Comparison of ENCODE assay signal across 22 cellular contexts in the genomic region with DNA sequence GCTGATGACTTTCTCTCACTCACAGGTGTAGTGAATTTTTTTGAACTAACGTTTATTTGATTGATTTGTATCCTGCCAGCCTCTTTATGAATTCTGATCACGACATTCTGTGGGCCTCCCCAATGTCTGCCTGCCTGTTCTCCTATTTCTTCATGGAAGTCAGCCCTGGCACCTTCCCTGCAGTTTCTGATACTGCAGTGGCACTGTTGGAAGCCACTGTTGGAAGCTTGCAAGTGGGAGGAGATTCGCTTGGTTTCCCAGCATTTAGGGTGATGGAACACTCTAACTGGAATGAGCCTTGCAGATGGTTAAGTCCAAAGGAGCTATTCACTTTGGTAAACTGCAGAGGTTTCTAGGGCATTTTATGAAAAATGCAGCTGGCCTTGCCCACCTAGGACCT. TPM values are rescaled to one million over a fixed set of nuclear protein-coding genes. Genes with fewer than 3 reads are reported as not detected.
DNase-seq lines count a peak whose midpoint lies in the region; FAIRE-seq and TF ChIP-seq lines count a peak whose summit lies in the region.
"Had no signal": no experiment of that assay in that cellular context is flagged by ENCODE, and none has a peak within 500 bp of the region (broad histone marks: within the 10 kb centered on the region; RNA-seq: fewer than 3 reads in every experiment).

No MANE protein-coding gene starts in this region.

- H4K91ac ChIP-seq in H9 (ENCODE audit: insufficient read length, low read depth, low read length) (no peak overlapping the region), trophoblast cell (ENCODE audit: low read depth, low read length) (peak overlapping the region; percentile 74)

- H3K36me3 ChIP-seq in astrocyte (ENCODE audit: insufficient read depth, low read length): no peaks in the 10 kb centered on the region
- H3K36me3 ChIP-seq in trophoblast cell (ENCODE audit: control insufficient read depth in 1 of 2, insufficient read depth in 2 of 2, low read length in 2 of 2): peaks cover 11 to 12% of the 10 kb centered on the region in 2 experiments
- no peaks in the 10 kb centered on the region for H3K36me3 ChIP-seq in transverse colon
- H3K36me3 ChIP-seq: Peyer's patch had no signal

- no peak overlapping the region for H3K23ac ChIP-seq in H9 (ENCODE audit: insufficient read length, low read depth, low read length)
- no peak overlapping the region for H3K23ac ChIP-seq in trophoblast cell (ENCODE audit: low read length)

- no peak overlapping the region for H3K9ac ChIP-seq in H9 (ENCODE audit: extremely low read depth, insufficient read length, low read length)
- no peak overlapping the region for H3K9ac ChIP-seq in astrocyte (ENCODE audit: low read length)
- H3K9ac ChIP-seq in trophoblast cell (ENCODE audit: low read length): no peak overlapping the region

- no peak overlapping the region for H3K4me3 ChIP-seq in astrocyte (ENCODE audit: insufficient read depth, low read depth, low read length)
- H3K4me3 ChIP-seq in trophoblast cell (ENCODE audit: low read depth, low read length): no peak overlapping the region
- no peak overlapping the region for H3K4me3 ChIP-seq in transverse colon
- H3K4me3 ChIP-seq: A549, Peyer's patch had no signal

- no peak overlapping the region for H2BK120ac ChIP-seq in H9 (ENCODE audit: low read depth, low read length, poor library complexity, severe bottlenecking)
- H2BK120ac ChIP-seq in trophoblast cell (ENCODE audit: insufficient read depth, low read length, poor library complexity): no peak overlapping the region

- no peak overlapping the region for H2BK12ac ChIP-seq in H9 (ENCODE audit: insufficient read length, low read depth, low read length)
- peak overlapping the region; percentile 70 for H2BK12ac ChIP-seq in trophoblast cell (ENCODE audit: low read length)

- peaks cover 15 to 30% (median 27%) of the 10 kb centered on the region in 3 experiments for H3K36me3 Mint-ChIP-seq in H9 (ENCODE audit: insufficient read depth in 1 of 3, low read depth in 3 of 3)
- peaks cover 13% of the 10 kb centered on the region for H3K36me3 Mint-ChIP-seq in astrocyte (ENCODE audit: low read depth, unreplicated experiment)
- H3K36me3 Mint-ChIP-seq in mesothelial cell of epicardium: peaks cover 8% of the 10 kb centered on the region

- H3K4me1 Mint-ChIP-seq in H9 (peaks cover 53 to 56% of the 10 kb centered on the region in 2 experiments), astrocyte (ENCODE audit: low read depth, unreplicated experiment) (peaks cover 4% of the 10 kb centered on the region), mesothelial cell of epicardium (peaks cover 54% of the 10 kb centered on the region)

- TF ChIP-seq CTCF in H9 (conservative IDR thresholded peaks at IDR 0.05) (no peak), astrocyte (IDR thresholded peaks at IDR 0.05; ENCODE audit: insufficient read depth, low read depth, low read length) (no peak), mesothelial cell of epicardium (IDR thresholded peaks at IDR 0.05; ENCODE audit: unreplicated experiment) (no peak), transverse colon (IDR thresholded peaks at IDR 0.05) (no peak), GM10248 (IDR thresholded peaks at IDR 0.05; ENCODE audit: control extremely low read depth, extremely low read depth, low read depth, missing control alignments) (no peak)

- H3K27ac ChIP-seq in H9 (ENCODE audit: insufficient read length, low read depth, low read length) (no peak overlapping the region), astrocyte (ENCODE audit: low read depth, low read length) (no peak overlapping the region), trophoblast cell (ENCODE audit: low read depth, low read length) (peak overlapping the region; percentile 77), transverse colon (peak overlapping the region in 1 of 4 donors; percentile 60)
- H3K27ac ChIP-seq: A549, Peyer's patch had no signal

- H3T11ph ChIP-seq in H9 (ENCODE audit: low read length): no peak overlapping the region

- H3K27me3 Mint-ChIP-seq in H9 (ENCODE audit: low read depth) (peaks cover 6% of the 10 kb centered on the region), astrocyte (ENCODE audit: low read depth, unreplicated experiment) (peaks cover 14% of the 10 kb centered on the region), mesothelial cell of epicardium (ENCODE audit: low read depth) (peaks cover 12% of the 10 kb centered on the region)

- peaks cover 3% of the 10 kb centered on the region for H3K23me2 ChIP-seq in H9 (ENCODE audit: insufficient read length, low read depth, low read length, poor library complexity, severe bottlenecking)

- WGBS in H9 (ENCODE audit: extremely low coverage, insufficient read length, low lambda C conversion rate): no CpG with 5 or more reads among the region's 3 CpGs
- no CpG with 5 or more reads among the region's 3 CpGs for WGBS in trophoblast cell (ENCODE audit: extremely low coverage, insufficient coverage, insufficient read length)
- 74 to 89% methylated on average over 2 to 3 of the region's 3 CpGs for WGBS in transverse colon (ENCODE audit: low coverage in 1 of 2), 2 donors

- H3K18ac ChIP-seq in H9 (ENCODE audit: insufficient read length, low read depth, low read length): no peak overlapping the region
- H3K18ac ChIP-seq in trophoblast cell (ENCODE audit: low read length): no peak overlapping the region

- no peak overlapping the region for H2AFZ ChIP-seq in H9 (ENCODE audit: low read length)
- no peak overlapping the region for H2AFZ ChIP-seq in astrocyte (ENCODE audit: low read depth, low read length)
- H2AFZ ChIP-seq in trophoblast cell (ENCODE audit: insufficient read depth, low read length, poor library complexity): no peak overlapping the region

- TF ChIP-seq POLR2A in transverse colon (IDR thresholded peaks at IDR 0.05): no peak

- H3K9me3 Mint-ChIP-seq in H9 (no peaks in the 10 kb centered on the region; a peak in 2 of 5 replicates), astrocyte (ENCODE audit: unreplicated experiment) (no peaks in the 10 kb centered on the region), mesothelial cell of epicardium (no peaks in the 10 kb centered on the region)

- H4K12ac ChIP-seq in trophoblast cell (ENCODE audit: low read depth, low read length): no peak overlapping the region

- H3K27ac Mint-ChIP-seq in H9 (peak overlapping the region in 1 of 3 experiments; percentile 44; a peak in 1 of 7 replicates), astrocyte (ENCODE audit: unreplicated experiment) (peak overlapping the region; percentile 26), mesothelial cell of epicardium (peak overlapping the region; percentile 92)

- in situ Hi-C loops in transverse colon (cut with MboI; ENCODE audit: low pct_ligation_motif_present in 1 of 4, low pct_unique_long_range_greater_than_20kb in 1 of 4, low sequenced_read_pairs in 3 of 4): no loop called here

- H3K4me3 Mint-ChIP-seq in H9 (peak overlapping the region; percentile 95 to 97; a peak in 4 of 5 replicates), astrocyte (ENCODE audit: unreplicated experiment) (no peak overlapping the region), mesothelial cell of epicardium (peak overlapping the region; percentile 91)

- no peak overlapping the region for H2BK20ac ChIP-seq in H9 (ENCODE audit: low read depth, low read length, poor library complexity, severe bottlenecking)

- no peaks in the 10 kb centered on the region for H4K20me1 ChIP-seq in H9 (ENCODE audit: control insufficient read depth, insufficient read depth, insufficient read length)
- peaks cover 30% of the 10 kb centered on the region for H4K20me1 ChIP-seq in astrocyte (ENCODE audit: insufficient read depth, low read length)

- peaks cover 8% of the 10 kb centered on the region; the same call in 1 of the 2 replicates for H3K79me2 ChIP-seq in H9 (ENCODE audit: insufficient read depth, low read length)
- H3K79me2 ChIP-seq in astrocyte (ENCODE audit: insufficient read depth, low read length): peaks cover 38% of the 10 kb centered on the region
- no peaks in the 10 kb centered on the region for H3K79me2 ChIP-seq in trophoblast cell (ENCODE audit: control insufficient read depth, insufficient read depth, low read length, poor library complexity)

- H3K9me3 ChIP-seq in H9 (ENCODE audit: control insufficient read depth, low read depth, low read length) (no peaks in the 10 kb centered on the region), astrocyte (ENCODE audit: insufficient read depth, low read depth, low read length) (peaks cover 14% of the 10 kb centered on the region), trophoblast cell (ENCODE audit: insufficient read depth, low read depth, low read length) (no peaks in the 10 kb centered on the region), transverse colon (no peaks in the 10 kb centered on the region)
- H3K9me3 ChIP-seq: A549, BE2C, Peyer's patch had no signal

- no peak overlapping the region for H3K14ac ChIP-seq in H9 (ENCODE audit: insufficient read depth, low read length)
- H3K14ac ChIP-seq in trophoblast cell (ENCODE audit: low read length): no peak overlapping the region

- no peak overlapping the region for H2AK5ac ChIP-seq in H9 (ENCODE audit: insufficient read length, low read length)
- no peak overlapping the region for H2AK5ac ChIP-seq in trophoblast cell (ENCODE audit: low read length)

- H3K4ac ChIP-seq in H9 (ENCODE audit: low read depth, low read length) (no peak overlapping the region), trophoblast cell (ENCODE audit: low read depth, low read length) (no peak overlapping the region)

- intact Hi-C loops in transverse colon (cut with DNase I; ENCODE audit: low total_unique reads): no loop called here

- TF ChIP-seq EP300 in transverse colon (IDR thresholded peaks at IDR 0.05; ENCODE audit: low read depth): no peak

- H4K8ac ChIP-seq in H9 (replicated peaks; ENCODE audit: insufficient read length, low read depth, low read length): no peak overlapping the region
- no peak overlapping the region for H4K8ac ChIP-seq in trophoblast cell (ENCODE audit: low read depth, low read length)

- CTCF ChIA-PET in GM10248 (lab: Yijun Ruan, JAX): interaction anchor here (0.9 to 1.6 kb wide), 4 partner anchors 43 to 202 kb away, joined by 3 to 4 read pairs (median 4); no protein-coding TSS in a partner anchor

- no peak for DNase-seq in H9
- no peak for DNase-seq in astrocyte (ENCODE audit: low read depth)
- no peak for DNase-seq in mesothelial cell of epicardium (ENCODE audit: low spot score in 2 of 2, unreplicated experiment in 2 of 2)
- no peak for DNase-seq in trophoblast cell
- no peak for DNase-seq in NCI-H1417 treated with DMSO at 0.1 percent for 48 hours (lab: John Stamatoyannopoulos, UW)
- DNase-seq in NCI-H1048 (lab: John Stamatoyannopoulos, UW): no peak
- DNase-seq in transverse colon: no peak
- DNase-seq in GM10248 (ENCODE audit: extremely low spot score): no peak
- DNase-seq: EL, GF-D8, NCI-H1092 treated with DMSO at 0.1 percent for 48 hours, NCI-H1694, NCI-H2081, NCI-H2171, NCI-H345, NCI-H524, NCI-H774, Peyer's patch had no signal

- no peak overlapping the region for H2BK5ac ChIP-seq in H9 (ENCODE audit: insufficient read length, low read length)
- H2BK5ac ChIP-seq in trophoblast cell (ENCODE audit: low read depth, low read length, poor library complexity): peak overlapping the region; percentile 42

- H3K4me1 ChIP-seq in H9 (ENCODE audit: insufficient read depth, low read length) (peaks cover 21% of the 10 kb centered on the region), astrocyte (ENCODE audit: insufficient read depth, low read length) (peaks cover 18% of the 10 kb centered on the region), trophoblast cell (ENCODE audit: control insufficient read depth in 1 of 2, insufficient read depth in 2 of 2, low read length in 2 of 2) (peaks cover 29 to 43% of the 10 kb centered on the region in 2 experiments), transverse colon (peaks cover 0 to 16% (median 2%) of the 10 kb centered on the region in 4 donors)

- no peak overlapping the region for H3K56ac ChIP-seq in H9 (ENCODE audit: insufficient read length, low read depth, low read length)

- POLR2A ChIA-PET in GM10248 (lab: Yijun Ruan, JAX): no interaction called here

- FAIRE-seq in astrocyte (lab: Jason Lieb, UNC): no peak
- FAIRE-seq: A549, H54 had no signal

- H4K5ac ChIP-seq in H9 (ENCODE audit: insufficient read length, low read depth, low read length): no peak overlapping the region

- H2BK15ac ChIP-seq in H9 (ENCODE audit: low read depth, low read length): no peak overlapping the region

- H3K79me1 ChIP-seq in H9 (ENCODE audit: insufficient read depth, low read depth, low read length, poor library complexity, severe bottlenecking): no peaks in the 10 kb centered on the region
- peaks cover 23% of the 10 kb centered on the region for H3K79me1 ChIP-seq in trophoblast cell (ENCODE audit: low read length)

- H3K4me2 ChIP-seq in H9 (ENCODE audit: insufficient read depth, insufficient read length, low read length): no peak overlapping the region
- no peak overlapping the region for H3K4me2 ChIP-seq in astrocyte (ENCODE audit: low read length)
- H3K4me2 ChIP-seq in trophoblast cell (ENCODE audit: low read length): peak overlapping the region; percentile 10
- H3K4me2 ChIP-seq: A549 had no signal

- H3K27me3 ChIP-seq in H9 (ENCODE audit: insufficient read depth, low read length) (no peaks in the 10 kb centered on the region), astrocyte (ENCODE audit: insufficient read depth, low read length) (no peaks in the 10 kb centered on the region), trophoblast cell (ENCODE audit: insufficient read depth, low read length) (no peaks in the 10 kb centered on the region), transverse colon (peaks cover 38% of the 10 kb centered on the region)
- H3K27me3 ChIP-seq: BE2C, Peyer's patch had no signal

RNA-seq across cellular contexts. Expression of a gene that starts 1.3 kb away (rescaled TPM):
- total RNA-seq in H9 (2021) (176 and 184 TPM in 2 replicates), astrocyte (104 and 129 TPM in 2 replicates), mesothelial cell of epicardium (121 to 127 TPM (median 121 TPM) in 3 replicates), transverse colon (10 to 100 TPM in 3 of 4 donors, 1 to 10 TPM in 1; 5.6 to 17.6 (median 12.8) TPM)
- 84.4 and 93.9 TPM in 2 replicates for polyA plus RNA-seq in trophoblast cell (2013)
- total RNA-seq: OCI-LY7 had no signal

RNA-seq across cellular contexts. Expression of a gene that starts 42.8 kb away (rescaled TPM):
- 5.7 and 7.6 TPM in 2 replicates for total RNA-seq in H9 (2021)
- 6.5 and 6.7 TPM in 2 replicates for total RNA-seq in astrocyte
- 12.4 to 13.2 TPM (median 13.1 TPM) in 3 replicates for total RNA-seq in mesothelial cell of epicardium
- polyA plus RNA-seq in trophoblast cell (2013): 3.2 and 3.3 TPM in 2 replicates
- total RNA-seq in transverse colon: 10 to 100 TPM in 3 of 4 donors, 1 to 10 TPM in 1; 9.8 to 26.6 (median 22.7) TPM
